22 cellular contexts compared by ENCODE assay signal in the genomic region with DNA sequence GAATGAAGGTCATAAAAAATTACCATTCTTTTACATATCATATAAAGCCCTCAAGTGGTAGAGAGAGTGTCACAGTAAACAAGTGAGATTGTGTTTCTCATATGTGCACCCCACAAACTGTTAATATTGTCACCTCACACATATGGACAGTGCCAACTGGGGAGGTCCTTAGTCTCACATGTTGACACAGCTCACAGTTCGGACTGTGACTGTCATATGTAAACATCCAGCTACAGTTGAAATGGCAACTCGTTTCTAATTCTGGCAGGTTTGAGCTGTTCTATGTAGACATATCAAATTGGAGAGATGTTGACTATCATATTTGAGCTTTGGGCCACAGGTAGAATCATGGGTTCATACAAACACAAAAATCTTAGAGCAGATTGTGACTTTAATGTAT.
"Had no signal": no experiment of that assay in that cellular context is flagged by ENCODE, and none has a peak within 500 bp of the region (broad histone marks: within the 10 kb centered on the region; RNA-seq: fewer than 3 reads in every experiment).

No MANE protein-coding gene starts in this region.

- H3K27me3 ChIP-seq: SJSA1 had no signal

- H3K4me1 ChIP-seq: SJSA1 had no signal

- H3K9ac ChIP-seq: KMS-11 had no signal

- H3K4me2 ChIP-seq: KMS-11 had no signal

- H3K36me3 Mint-ChIP-seq: IgD-negative memory B cell had no signal

- H3K27ac Mint-ChIP-seq: IgD-negative memory B cell had no signal

- H3K36me3 ChIP-seq: SJSA1 had no signal

- H3K27ac ChIP-seq: KMS-11, SJSA1, SK-N-MC had no signal

- H3K9me3 Mint-ChIP-seq: IgD-negative memory B cell had no signal

- H3K4me3 ChIP-seq: K562, SJSA1, SK-N-MC had no signal

- H3K4me3 Mint-ChIP-seq: IgD-negative memory B cell had no signal

- DNase-seq: Kasumi-1, MM.1S, NCI-H1092 treated with DMSO at 0.1 percent for 48 hours, NCI-H1436, NCI-H187, NCI-H2029, NCI-H2081 treated with DMSO at 0.1 percent for 48 hours, NCI-H2171, NCI-H226, NCI-H446, NCI-H510A, NCI-H524 treated with DMSO at 0.1 percent for 48 hours, NCI-H69, NCI-H774, Right ventricle myocardium superior, RPMI8226, SIG-M5 had no signal
